In the genomic region with DNA sequence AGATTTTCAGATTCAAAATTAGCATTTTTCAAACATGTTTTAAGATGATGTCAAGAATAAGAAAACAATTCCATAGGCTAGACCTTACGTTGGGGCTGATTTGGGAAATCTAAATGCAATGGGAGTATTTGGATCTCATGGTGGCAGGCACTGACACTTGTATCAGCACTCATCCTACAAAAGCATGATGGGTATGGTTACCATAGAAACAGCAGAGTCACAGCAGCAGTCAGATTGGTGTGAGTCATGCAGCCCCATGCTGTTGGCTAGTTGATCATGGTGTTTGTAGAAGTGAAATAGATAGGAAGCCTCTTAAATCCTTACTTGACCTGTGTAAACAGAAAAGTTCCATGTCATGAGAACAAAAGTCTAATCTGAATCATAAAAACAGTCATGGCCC, we compare ENCODE assay signal across 12 cellular contexts.
DNase-seq lines count a peak whose midpoint lies in the region; ATAC-seq and TF ChIP-seq lines count a peak whose summit lies in the region.
"Had no signal": no experiment of that assay in that cellular context is flagged by ENCODE, and none has a peak within 500 bp of the region (broad histone marks: within the 10 kb centered on the region; RNA-seq: fewer than 3 reads in every experiment).

No MANE protein-coding gene starts in this region.

- no peak overlapping the region for H3K56ac ChIP-seq in H9 (ENCODE audit: insufficient read length, low read depth, low read length)

- H2BK15ac ChIP-seq in H9 (ENCODE audit: low read depth, low read length) = no peak overlapping the region

- TF ChIP-seq CTCF in H9 (conservative IDR thresholded peaks at IDR 0.05) = no peak
- no peak for TF ChIP-seq CTCF in endodermal cell (conservative IDR thresholded peaks at IDR 0.05)

- no peak overlapping the region for H2BK5ac ChIP-seq in H9 (ENCODE audit: insufficient read length, low read length)

- DNase-seq in H9 = peak; percentile 55
- DNase-seq in NCI-H69 (lab: John Stamatoyannopoulos, UW) = peak; percentile 71
- DNase-seq in endodermal cell = peak; percentile 79
- peak; percentile 2 for DNase-seq in occipital lobe (lab: John Stamatoyannopoulos, UW)
- no peak for DNase-seq in activated T-cell treated with anti-CD3 and anti-CD28 coated beads, Interleukin-2, amount 50 U/mL, for 1 hour
- DNase-seq in KG1 (lab: John Stamatoyannopoulos, UW) = no peak
- DNase-seq: DND-41; stimulated activated CD4-positive, alpha-beta T cell treated with anti-CD3 and anti-CD28 coated beads, Interleukin-12 subunit alpha, Interleukin-12 subunit beta, amount 100 ng/mL, for 4 hours; stimulated activated naive B cell treated with anti-CD40 and anti-IgM and Interleukin-4, amounts not matched to agents 10 μg/mL and 1 μg/mL and 100 μg/mL, for 72 hours; T-helper 1 cell had no signal

- H3K27ac Mint-ChIP-seq in H9 = no peak overlapping the region; a peak in 1 of 7 replicates
- no peak overlapping the region for H3K27ac Mint-ChIP-seq in endodermal cell
- H3K27ac Mint-ChIP-seq: stimulated activated naive B cell treated with anti-CD40 and anti-IgM and Interleukin-4, amounts not matched to agents 10 μg/mL and 1 μg/mL and 100 μg/mL, for 72 hours had no signal

- no peak overlapping the region for H3K4me3 ChIP-seq in endodermal cell (ENCODE audit: low read length)

- H3K9me3 Mint-ChIP-seq in H9 = no peaks in the 10 kb centered on the region
- H3K9me3 Mint-ChIP-seq in endodermal cell = no peaks in the 10 kb centered on the region

- no peaks in the 10 kb centered on the region for H3K36me3 Mint-ChIP-seq in H9 (ENCODE audit: insufficient read depth in 1 of 3, low read depth in 3 of 3)
- H3K36me3 Mint-ChIP-seq in endodermal cell (ENCODE audit: low read depth) = no peaks in the 10 kb centered on the region
- H3K36me3 Mint-ChIP-seq: stimulated activated naive B cell treated with anti-CD40 and anti-IgM and Interleukin-4, amounts not matched to agents 10 μg/mL and 1 μg/mL and 100 μg/mL, for 72 hours had no signal

- H3K79me1 ChIP-seq in H9 (ENCODE audit: insufficient read depth, low read depth, low read length, poor library complexity, severe bottlenecking) = no peaks in the 10 kb centered on the region

- H3K27me3 Mint-ChIP-seq in H9 (ENCODE audit: low read depth) (no peaks in the 10 kb centered on the region), endodermal cell (ENCODE audit: insufficient read depth) (peaks cover 18% of the 10 kb centered on the region)
- H3K27me3 Mint-ChIP-seq: stimulated activated naive B cell treated with anti-CD40 and anti-IgM and Interleukin-4, amounts not matched to agents 10 μg/mL and 1 μg/mL and 100 μg/mL, for 72 hours had no signal

- no peak overlapping the region for H3K18ac ChIP-seq in H9 (ENCODE audit: insufficient read length, low read depth, low read length)

- no CpG with 5 or more reads among the region's 1 CpG for WGBS in H9 (ENCODE audit: extremely low coverage, insufficient read length, low lambda C conversion rate)
- 82 to 86% methylated on average over 1 of the region's 1 CpG for WGBS in endodermal cell (ENCODE audit: insufficient coverage in 1 of 2, insufficient read length in 1 of 2), 2 experiments

- H3K4me3 Mint-ChIP-seq in H9 = no peak overlapping the region
- H3K4me3 Mint-ChIP-seq in endodermal cell = no peak overlapping the region
- H3K4me3 Mint-ChIP-seq: stimulated activated naive B cell treated with anti-CD40 and anti-IgM and Interleukin-4, amounts not matched to agents 10 μg/mL and 1 μg/mL and 100 μg/mL, for 72 hours had no signal

- H3K4me2 ChIP-seq in H9 (ENCODE audit: insufficient read depth, insufficient read length, low read length) = no peak overlapping the region

- no peaks in the 10 kb centered on the region for H3K27me3 ChIP-seq in H9 (ENCODE audit: insufficient read depth, low read length)
- H3K27me3 ChIP-seq in endodermal cell (ENCODE audit: control insufficient read depth, insufficient read depth, low read length, poor library complexity, severe bottlenecking) = peaks cover 41% of the 10 kb centered on the region

- H4K5ac ChIP-seq in H9 (ENCODE audit: insufficient read length, low read depth, low read length) = no peak overlapping the region

- no peak overlapping the region for H2BK12ac ChIP-seq in H9 (ENCODE audit: insufficient read length, low read depth, low read length)

- no peak overlapping the region for H4K91ac ChIP-seq in H9 (ENCODE audit: insufficient read length, low read depth, low read length)

- H3K9me3 ChIP-seq in H9 (ENCODE audit: control insufficient read depth, low read depth, low read length) (no peaks in the 10 kb centered on the region), endodermal cell (ENCODE audit: control insufficient read depth, low read length) (no peaks in the 10 kb centered on the region)

- no peak overlapping the region for H3T11ph ChIP-seq in H9 (ENCODE audit: low read length)

- no peaks in the 10 kb centered on the region for H3K4me1 ChIP-seq in H9 (ENCODE audit: insufficient read depth, low read length)
- H3K4me1 ChIP-seq in endodermal cell (ENCODE audit: control insufficient read depth, insufficient read depth, low read length) = no peaks in the 10 kb centered on the region

- no peak overlapping the region for H2BK20ac ChIP-seq in H9 (ENCODE audit: low read depth, low read length, poor library complexity, severe bottlenecking)

- peaks cover 0 to 9% of the 10 kb centered on the region in 2 experiments; a peak in 3 of 4 replicates for H3K4me1 Mint-ChIP-seq in H9
- H3K4me1 Mint-ChIP-seq in endodermal cell = peaks cover 8% of the 10 kb centered on the region
- H3K4me1 Mint-ChIP-seq: stimulated activated naive B cell treated with anti-CD40 and anti-IgM and Interleukin-4, amounts not matched to agents 10 μg/mL and 1 μg/mL and 100 μg/mL, for 72 hours had no signal

- H3K27ac ChIP-seq in H9 (ENCODE audit: insufficient read length, low read depth, low read length) = no peak overlapping the region
- H3K27ac ChIP-seq in endodermal cell (ENCODE audit: low read depth, low read length) = no peak overlapping the region

- no peak overlapping the region for H3K9ac ChIP-seq in H9 (ENCODE audit: extremely low read depth, insufficient read length, low read length)
- no peak overlapping the region for H3K9ac ChIP-seq in endodermal cell (ENCODE audit: extremely low read depth, low read length, poor library complexity, severe bottlenecking)

- H3K36me3 ChIP-seq in endodermal cell (ENCODE audit: control insufficient read depth, insufficient read depth, low read length) = no peaks in the 10 kb centered on the region

- H4K8ac ChIP-seq in H9 (replicated peaks; ENCODE audit: insufficient read length, low read depth, low read length) = no peak overlapping the region

- H2BK120ac ChIP-seq in H9 (ENCODE audit: low read depth, low read length, poor library complexity, severe bottlenecking) = no peak overlapping the region

- no peak overlapping the region for H3K4ac ChIP-seq in H9 (ENCODE audit: low read depth, low read length)

- H3K14ac ChIP-seq in H9 (ENCODE audit: insufficient read depth, low read length) = no peak overlapping the region

- no peaks in the 10 kb centered on the region for H4K20me1 ChIP-seq in H9 (ENCODE audit: control insufficient read depth, insufficient read depth, insufficient read length)

- H3K23ac ChIP-seq in H9 (ENCODE audit: insufficient read length, low read depth, low read length) = no peak overlapping the region

- H3K79me2 ChIP-seq in H9 (ENCODE audit: insufficient read depth, low read length) = no peaks in the 10 kb centered on the region

- ATAC-seq in HG02885 (IDR thresholded peaks at IDR 0.05; ENCODE audit: poor library complexity, unreplicated experiment) (no peak), GM19035 (IDR thresholded peaks at IDR 0.05; ENCODE audit: unreplicated experiment) (no peak)
- ATAC-seq: stimulated activated naive B cell treated with anti-CD40 and anti-IgM and Interleukin-4, amounts not matched to agents 10 μg/mL and 1 μg/mL and 100 μg/mL, for 72 hours had no signal

- no peaks in the 10 kb centered on the region for H3K23me2 ChIP-seq in H9 (ENCODE audit: insufficient read length, low read depth, low read length, poor library complexity, severe bottlenecking)

- no peak overlapping the region for H2AFZ ChIP-seq in H9 (ENCODE audit: low read length)

- no peak overlapping the region for H2AK5ac ChIP-seq in H9 (ENCODE audit: insufficient read length, low read length)

Comparison
In these comparisons a context has a peak if more than half of its experiments do, and no peak if none do; other contexts are left out.
1. DNase-seq: peak in H9 (single experiment), NCI-H69 (single experiment), endodermal cell (single experiment) and occipital lobe (single experiment); none in activated T-cell treated with anti-CD3 and anti-CD28 coated beads, Interleukin-2, amount 50 U/mL, for 1 hour (single experiment) and KG1 (single experiment).